1 cellular context compared by ENCODE assay signal in genomic region chr15:65583701-65584100, GRCh38.
TF ChIP-seq lines count a peak whose summit lies in the region.

No MANE protein-coding gene starts in this region.

TF ChIP-seq in WTC11, 78 proteins besides CTCF, POLR2A, EP300 and RAD21 (continued from another document):
- TF ChIP-seq, protein P1, sequence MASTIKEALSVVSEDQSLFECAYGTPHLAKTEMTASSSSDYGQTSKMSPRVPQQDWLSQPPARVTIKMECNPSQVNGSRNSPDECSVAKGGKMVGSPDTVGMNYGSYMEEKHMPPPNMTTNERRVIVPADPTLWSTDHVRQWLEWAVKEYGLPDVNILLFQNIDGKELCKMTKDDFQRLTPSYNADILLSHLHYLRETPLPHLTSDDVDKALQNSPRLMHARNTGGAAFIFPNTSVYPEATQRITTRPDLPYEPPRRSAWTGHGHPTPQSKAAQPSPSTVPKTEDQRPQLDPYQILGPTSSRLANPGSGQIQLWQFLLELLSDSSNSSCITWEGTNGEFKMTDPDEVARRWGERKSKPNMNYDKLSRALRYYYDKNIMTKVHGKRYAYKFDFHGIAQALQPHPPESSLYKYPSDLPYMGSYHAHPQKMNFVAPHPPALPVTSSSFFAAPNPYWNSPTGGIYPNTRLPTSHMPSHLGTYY (CRISPR knock-in tag; IDR thresholded peaks at IDR 0.05) = no peak
- TF ChIP-seq IRF1 (CRISPR knock-in tag; IDR thresholded peaks at IDR 0.05) (no peak), ETV6 (CRISPR knock-in tag; IDR thresholded peaks at IDR 0.05) (no peak)
